ENCODE assay signal across 8 cellular contexts in genomic region chr6:22147983-22148797, GRCh38.
A peak's percentile ranks its signal among the peaks of the same experiment; 100 is the strongest.
DNase-seq lines count a peak whose midpoint lies in the region; ATAC-seq lines count a peak whose summit lies in the region.

No MANE protein-coding gene starts in this region.

- peaks cover 11% of the 10 kb centered on the region for H3K4me1 ChIP-seq in mesendoderm (ENCODE audit: control insufficient read depth, low read depth, low read length)

- peak; percentile 88 for DNase-seq in DMS 273 (lab: John Stamatoyannopoulos, UW; ENCODE audit: unreplicated experiment)
- DNase-seq in NCI-H2029 treated with DMSO at 0.1 percent for 48 hours (lab: John Stamatoyannopoulos, UW), result peak; percentile 97
- DNase-seq in kidney glomerular epithelial cell (lab: John Stamatoyannopoulos, UW), result peak; percentile 89
- no peak for DNase-seq in activated CD4-positive, alpha-beta memory T cell treated with anti-CD3 and anti-CD28 coated beads, Interleukin-2, amount 10 ng/mL, durations not matched to agents 7 days and 5 days
- no peak for DNase-seq in mesendoderm

- H4K5ac ChIP-seq in mesendoderm (ENCODE audit: low read length), result no peak overlapping the region

- H3K27ac ChIP-seq in angular gyrus (ENCODE audit: low read depth, low read length) (peak overlapping the region; percentile 43), mesendoderm (ENCODE audit: low read depth, low read length) (no peak overlapping the region)

- H3K4me2 ChIP-seq in mesendoderm (ENCODE audit: low read length), result no peak overlapping the region

- no peaks in the 10 kb centered on the region for H3K36me3 ChIP-seq in mesendoderm (ENCODE audit: control insufficient read depth, insufficient read depth, low read length)

- H3K27ac Mint-ChIP-seq in activated CD4-positive, alpha-beta memory T cell treated with anti-CD3 and anti-CD28 coated beads, Interleukin-2, amount 10 ng/mL, durations not matched to agents 7 days and 5 days, result no peak overlapping the region

- POLR2A ChIA-PET in activated CD4-positive, alpha-beta memory T cell treated with anti-CD3 and anti-CD28 coated beads, Interleukin-2, amount 10 ng/mL, durations not matched to agents 7 days and 5 days (lab: Charles Lee), result no interaction called here

- H3K4me1 Mint-ChIP-seq in activated CD4-positive, alpha-beta memory T cell treated with anti-CD3 and anti-CD28 coated beads, Interleukin-2, amount 10 ng/mL, durations not matched to agents 7 days and 5 days, result no peaks in the 10 kb centered on the region

- no peak overlapping the region for H2AK5ac ChIP-seq in mesendoderm (ENCODE audit: low read length)

- no peak overlapping the region for H3K56ac ChIP-seq in mesendoderm (ENCODE audit: low read length)

- H3K79me2 ChIP-seq in mesendoderm (ENCODE audit: control insufficient read depth, insufficient read depth, low read length), result no peaks in the 10 kb centered on the region

- H3K27me3 ChIP-seq in mesendoderm (ENCODE audit: insufficient read depth, low read length, poor library complexity), result no peaks in the 10 kb centered on the region

- H3K4me3 ChIP-seq in mesendoderm (ENCODE audit: low read length), result no peak overlapping the region

- H3K9me3 Mint-ChIP-seq in activated CD4-positive, alpha-beta memory T cell treated with anti-CD3 and anti-CD28 coated beads, Interleukin-2, amount 10 ng/mL, durations not matched to agents 7 days and 5 days, result no peaks in the 10 kb centered on the region

- no peak overlapping the region for H4K8ac ChIP-seq in mesendoderm (ENCODE audit: low read depth, low read length)

- no peaks in the 10 kb centered on the region for H3K36me3 Mint-ChIP-seq in activated CD4-positive, alpha-beta memory T cell treated with anti-CD3 and anti-CD28 coated beads, Interleukin-2, amount 10 ng/mL, durations not matched to agents 7 days and 5 days (ENCODE audit: low read depth)

- CTCF ChIA-PET in activated CD4-positive, alpha-beta memory T cell treated with anti-CD3 and anti-CD28 coated beads, Interleukin-2, amount 10 ng/mL, durations not matched to agents 7 days and 5 days (lab: Charles Lee), result no interaction called here

- H2BK5ac ChIP-seq in mesendoderm (ENCODE audit: low read length), result no peak overlapping the region

- no CpG with 5 or more reads among the region's 7 CpGs for WGBS in mesendoderm (ENCODE audit: extremely low coverage, insufficient coverage, low lambda C conversion rate)

- no peak overlapping the region for H3K4ac ChIP-seq in mesendoderm (ENCODE audit: low read depth, low read length)

- H2BK15ac ChIP-seq in mesendoderm (replicated peaks; ENCODE audit: low read depth), result no peak overlapping the region

- no peak overlapping the region for H3K9ac ChIP-seq in mesendoderm (ENCODE audit: low read length)

- ATAC-seq in GM21786 (IDR thresholded peaks at IDR 0.05; ENCODE audit: unreplicated experiment), result no peak
- ATAC-seq in GM21515 (IDR thresholded peaks at IDR 0.05; ENCODE audit: unreplicated experiment), result no peak

- no peak overlapping the region for H3K18ac ChIP-seq in mesendoderm (ENCODE audit: low read length)

- H3K4me3 Mint-ChIP-seq in activated CD4-positive, alpha-beta memory T cell treated with anti-CD3 and anti-CD28 coated beads, Interleukin-2, amount 10 ng/mL, durations not matched to agents 7 days and 5 days, result no peak overlapping the region

- no peak overlapping the region for H3K23ac ChIP-seq in mesendoderm (ENCODE audit: low read length)

- peaks cover 4% of the 10 kb centered on the region for H3K79me1 ChIP-seq in mesendoderm (ENCODE audit: low read length)

- peaks cover 24% of the 10 kb centered on the region for H3K27me3 Mint-ChIP-seq in activated CD4-positive, alpha-beta memory T cell treated with anti-CD3 and anti-CD28 coated beads, Interleukin-2, amount 10 ng/mL, durations not matched to agents 7 days and 5 days

- H2BK120ac ChIP-seq in mesendoderm (ENCODE audit: low read depth, low read length), result no peak overlapping the region

Comparison
In these comparisons a context has a peak if more than half of its experiments do, and no peak if none do; other contexts are left out.
1. DNase-seq: peak in DMS 273 (single experiment), NCI-H2029 treated with DMSO at 0.1 percent for 48 hours (single experiment) and kidney glomerular epithelial cell (single experiment); none in activated CD4-positive, alpha-beta memory T cell treated with anti-CD3 and anti-CD28 coated beads, Interleukin-2, amount 10 ng/mL, durations not matched to agents 7 days and 5 days (single experiment) and mesendoderm (single experiment).